ENCODE assay signal across 30 cellular contexts in the genomic region with DNA sequence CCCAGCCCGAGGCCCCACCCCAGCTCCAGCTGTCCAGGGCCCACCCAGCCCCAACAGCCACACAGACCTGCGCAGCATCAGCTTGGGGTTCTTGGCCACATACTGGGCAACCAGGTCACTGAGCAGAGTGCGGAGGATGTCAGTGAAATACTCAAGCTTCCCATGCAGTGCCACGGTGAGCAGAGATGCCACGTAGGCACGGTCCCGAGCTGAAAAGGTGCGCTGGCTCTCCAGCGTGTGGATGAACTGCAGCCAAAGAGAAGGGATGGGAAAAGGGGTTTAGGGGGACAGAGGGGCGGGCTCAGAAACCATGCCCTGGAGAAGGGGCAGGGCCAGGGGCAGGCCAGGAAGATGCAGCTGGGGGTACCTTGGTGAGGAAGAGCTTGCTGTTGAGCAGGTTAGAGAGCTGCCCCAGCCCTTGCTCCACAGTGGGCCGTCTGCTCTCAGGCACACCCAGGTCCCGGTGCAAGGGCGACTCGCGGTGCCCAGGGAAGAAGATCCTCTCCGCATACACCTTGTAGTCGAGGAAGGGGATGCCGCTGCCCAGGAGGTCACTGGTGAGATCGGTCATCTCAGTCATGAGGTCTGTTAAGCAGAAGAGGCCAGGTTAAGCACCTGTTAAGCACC. TPM values are rescaled to one million over a fixed set of nuclear protein-coding genes. Genes with fewer than 3 reads are reported as not detected.
A peak's percentile ranks its signal among the peaks of the same experiment; 100 is the strongest.
DNase-seq lines count a peak whose midpoint lies in the region; ATAC-seq, FAIRE-seq and TF ChIP-seq lines count a peak whose summit lies in the region.
"Had no signal": no experiment of that assay in that cellular context is flagged by ENCODE, and none has a peak within 500 bp of the region (broad histone marks: within the 10 kb centered on the region; RNA-seq: fewer than 3 reads in every experiment).

No MANE protein-coding gene starts in this region.

- ATAC-seq in right lobe of liver: no peak
- ATAC-seq in thoracic aorta (ENCODE audit: insufficient number of reproducible peaks, low FRiP score, low read depth): no peak
- ATAC-seq in GM21367 (IDR thresholded peaks at IDR 0.05; ENCODE audit: unreplicated experiment): no peak
- ATAC-seq: activated naive CD4-positive, alpha-beta T cell treated with anti-CD3 and anti-CD28 coated beads, Interleukin-2, amount 50 U/mL, for 72 hours; gastrocnemius medialis; stimulated activated naive CD8-positive, alpha-beta T cell treated with anti-CD3 and anti-CD28 coated beads, Interleukin-15, Interleukin-2, amounts not matched to agents 100 U/mL and 50 U/mL, for 24 hours had no signal

- H3K9me1 ChIP-seq in endothelial cell of umbilical vein (replicated peaks; ENCODE audit: control insufficient read depth, extremely low read depth, insufficient read depth, low read length): no peaks in the 10 kb centered on the region

- no peak overlapping the region for H3K9ac ChIP-seq in endothelial cell of umbilical vein (replicated peaks; ENCODE audit: extremely low read depth, insufficient read depth, low read length)
- H3K9ac ChIP-seq: GM23248 had no signal

- CTCF ChIA-PET in activated naive CD4-positive, alpha-beta T cell treated with anti-CD3 and anti-CD28 coated beads, Interleukin-2, amount 10 ng/mL, durations not matched to agents 7 days and 5 days (lab: Charles Lee): interaction anchor here (1.3 to 1.4 kb wide), 2 partner anchors 24 to 25 kb away, joined by 3 to 9 read pairs; no protein-coding TSS in a partner anchor
- CTCF ChIA-PET in endothelial cell of umbilical vein (lab: Charles Lee): interaction anchor here (1.4 to 4.3 kb wide), 3 partner anchors 12 to 24 kb away, joined by 8 to 13 read pairs (median 12); no protein-coding TSS in a partner anchor

- peaks cover 3% of the 10 kb centered on the region for H3K27me3 Mint-ChIP-seq in activated naive CD4-positive, alpha-beta T cell treated with anti-CD3 and anti-CD28 coated beads, Interleukin-2, amount 10 ng/mL, durations not matched to agents 7 days and 5 days

- H3K4me3 Mint-ChIP-seq in activated naive CD4-positive, alpha-beta T cell treated with anti-CD3 and anti-CD28 coated beads, Interleukin-2, amount 10 ng/mL, durations not matched to agents 7 days and 5 days: no peak overlapping the region
- H3K4me3 Mint-ChIP-seq: nephron had no signal

- H2AFZ ChIP-seq in endothelial cell of umbilical vein (ENCODE audit: low read depth, low read length): no peak overlapping the region
- H2AFZ ChIP-seq: GM23248 had no signal

- no peaks in the 10 kb centered on the region for H3K79me2 ChIP-seq in endothelial cell of umbilical vein (ENCODE audit: control insufficient read depth, insufficient read depth, low read length)

- H3K4me2 ChIP-seq in endothelial cell of umbilical vein (ENCODE audit: insufficient read depth, low read length): no peak overlapping the region

- H3K36me3 Mint-ChIP-seq in activated naive CD4-positive, alpha-beta T cell treated with anti-CD3 and anti-CD28 coated beads, Interleukin-2, amount 10 ng/mL, durations not matched to agents 7 days and 5 days: no peaks in the 10 kb centered on the region
- H3K36me3 Mint-ChIP-seq: activated naive CD4-positive, alpha-beta T cell treated with anti-CD3 and anti-CD28 coated beads, Interleukin-2, amount 50 U/mL, for 72 hours had no signal

- dilution Hi-C loops in endothelial cell of umbilical vein (cut with MboI; ENCODE audit: extremely low pct_ligation_motif_present, low sequenced_read_pairs): no loop called here

- H3K4me1 ChIP-seq in endothelial cell of umbilical vein (ENCODE audit: control insufficient read depth, extremely low read depth, insufficient read depth, low read length): no peaks in the 10 kb centered on the region
- H3K4me1 ChIP-seq in right lobe of liver: no peaks in the 10 kb centered on the region
- H3K4me1 ChIP-seq in thoracic aorta (ENCODE audit: control insufficient read depth in 1 of 2, low read depth in 2 of 2): peaks cover 0 to 33% of the 10 kb centered on the region in 2 donors
- H3K4me1 ChIP-seq: gastrocnemius medialis, upper lobe of left lung had no signal

- 83% methylated on average over 6 of the region's 19 CpGs for WGBS in right lobe of liver (ENCODE audit: insufficient coverage, low coverage, low lambda C conversion rate, missing lambda C conversion rate)

- no peak overlapping the region for H3K27ac ChIP-seq in endothelial cell of umbilical vein (ENCODE audit: insufficient read depth, low read depth, low read length)
- H3K27ac ChIP-seq in right lobe of liver: no peak overlapping the region
- H3K27ac ChIP-seq in thoracic aorta: peak overlapping the region; percentile 69 to 73
- H3K27ac ChIP-seq: gastrocnemius medialis, GM23248, upper lobe of left lung had no signal

- H3K36me3 ChIP-seq in endothelial cell of umbilical vein (ENCODE audit: control insufficient read depth in 2 of 2, extremely low read depth in 1 of 2, insufficient read depth in 2 of 2, low read length in 2 of 2) (peaks cover 0 to 36% of the 10 kb centered on the region in 2 experiments), right lobe of liver (peaks cover 0 to 99% (median 41%) of the 10 kb centered on the region in 4 donors), thoracic aorta (peaks cover 85% of the 10 kb centered on the region)
- H3K36me3 ChIP-seq: gastrocnemius medialis had no signal

- intact Hi-C loops in endothelial cell of umbilical vein (cut with micrococcal nuclease) (no loop called here), right lobe of liver (cut with DNase I) (no loop called here)

- no peaks in the 10 kb centered on the region for H3K9me3 Mint-ChIP-seq in activated naive CD4-positive, alpha-beta T cell treated with anti-CD3 and anti-CD28 coated beads, Interleukin-2, amount 10 ng/mL, durations not matched to agents 7 days and 5 days
- H3K9me3 Mint-ChIP-seq: activated naive CD4-positive, alpha-beta T cell treated with anti-CD3 and anti-CD28 coated beads, Interleukin-2, amount 50 U/mL, for 72 hours; nephron had no signal

- H3K4me3 ChIP-seq in endothelial cell of umbilical vein (replicated peaks in 1 of 3; ENCODE audit: insufficient read depth in 1 of 3, low read depth in 1 of 3, low read length in 3 of 3) (no peak overlapping the region), right lobe of liver (no peak overlapping the region), thoracic aorta (no peak overlapping the region)
- H3K4me3 ChIP-seq: gastrocnemius medialis, GM23248, upper lobe of left lung had no signal

- H3K9me3 ChIP-seq in endothelial cell of umbilical vein (replicated peaks; ENCODE audit: control insufficient read depth, insufficient read depth, low read length): no peaks in the 10 kb centered on the region
- H3K9me3 ChIP-seq in right lobe of liver: no peaks in the 10 kb centered on the region
- H3K9me3 ChIP-seq in thoracic aorta: no peaks in the 10 kb centered on the region
- H3K9me3 ChIP-seq: gastrocnemius medialis, upper lobe of left lung had no signal

- H3K4me1 Mint-ChIP-seq in activated naive CD4-positive, alpha-beta T cell treated with anti-CD3 and anti-CD28 coated beads, Interleukin-2, amount 10 ng/mL, durations not matched to agents 7 days and 5 days: no peaks in the 10 kb centered on the region
- H3K4me1 Mint-ChIP-seq: nephron had no signal

- no peak overlapping the region for H3K27ac Mint-ChIP-seq in activated naive CD4-positive, alpha-beta T cell treated with anti-CD3 and anti-CD28 coated beads, Interleukin-2, amount 10 ng/mL, durations not matched to agents 7 days and 5 days
- H3K27ac Mint-ChIP-seq: nephron had no signal

- FAIRE-seq in endothelial cell of umbilical vein (lab: Jason Lieb, UNC): no peak
- FAIRE-seq: astrocyte, GM12892, small intestine, TTC549 had no signal

- POLR2A ChIA-PET in endothelial cell of umbilical vein (lab: Charles Lee): no interaction called here

- TF ChIP-seq POLR2A in endothelial cell of umbilical vein (IDR thresholded peaks at IDR 0.05; ENCODE audit: low read depth, low read length) (no peak), right lobe of liver (IDR thresholded peaks at IDR 0.05) (no peak)

- TF ChIP-seq CTCF in endothelial cell of umbilical vein (IDR thresholded peaks at IDR 0.05; ENCODE audit: extremely low read depth in 1 of 2, insufficient read depth in 1 of 2, low read depth in 1 of 2, low read length in 2 of 2) (no peak), right lobe of liver (IDR thresholded peaks at IDR 0.05) (no peak), thoracic aorta (IDR thresholded peaks at IDR 0.05) (no peak)

- H4K20me1 ChIP-seq in endothelial cell of umbilical vein (replicated peaks; ENCODE audit: control insufficient read depth, extremely low read depth, insufficient read depth, low read length): no peaks in the 10 kb centered on the region

- TSS peak; percentile 17 for BruUV-seq in endothelial cell of umbilical vein (replicated peaks; lab: Mats Ljungman, UMichigan)

- DNase-seq in activated naive CD4-positive, alpha-beta T cell treated with anti-CD3 and anti-CD28 coated beads, Interleukin-2, amount 10 ng/mL, durations not matched to agents 7 days and 5 days: peak; percentile 17
- no peak for DNase-seq in activated naive CD4-positive, alpha-beta T cell treated with anti-CD3 and anti-CD28 coated beads, Interleukin-2, amount 50 U/mL, for 16 hours
- DNase-seq in endothelial cell of umbilical vein (ENCODE audit: low read depth, low spot score): no peak
- DNase-seq in right lobe of liver: peak in 2 of 3 donors; percentile 42 to 46
- no peak for DNase-seq in thoracic aorta (ENCODE audit: low spot score)
- no peak for DNase-seq in activated CD4-positive, CD25-positive, alpha-beta regulatory T cell (lab: John Stamatoyannopoulos, UW)
- DNase-seq in NK-92 treated with Interleukin-12 subunit alpha and Interleukin-12 subunit beta, amount 100 ng/mL, for 24 hours (lab: John Stamatoyannopoulos, UW): no peak
- DNase-seq: activated T-cell treated with anti-CD3 and anti-CD28 coated beads, Interleukin-2, amount 50 U/mL, for 48 hours; AML-193; cerebellar nuclear complex; DMS79 treated with DMSO at 0.1 percent for 48 hours; erythroblast; GM23248; KG1; NCI-H146; NCI-H526; small intestine; stimulated activated CD4-positive, alpha-beta T cell treated with anti-CD3 and anti-CD28 coated beads, Interleukin-4, amount 100 ng/mL, for 1 hour; stimulated activated naive CD8-positive, alpha-beta T cell treated with anti-CD3 and anti-CD28 coated beads, Interleukin-15, Interleukin-2, amounts not matched to agents 100 U/mL and 50 U/mL, for 24 hours; SW 1271 had no signal

- H3K27me3 ChIP-seq in endothelial cell of umbilical vein (ENCODE audit: control insufficient read depth in 2 of 2, insufficient read depth in 2 of 2, low read length in 2 of 2): no peaks in the 10 kb centered on the region
- H3K27me3 ChIP-seq in right lobe of liver: no peaks in the 10 kb centered on the region
- H3K27me3 ChIP-seq in thoracic aorta (replicated peaks; ENCODE audit: insufficient read depth): no peaks in the 10 kb centered on the region
- H3K27me3 ChIP-seq: gastrocnemius medialis, upper lobe of left lung had no signal

RNA-seq across cellular contexts. Expression of gene PLXNB1, which starts 17.4 kb away (rescaled TPM):
- total RNA-seq in endothelial cell of umbilical vein (43.0 and 43.1 TPM in 2 replicates), right lobe of liver (100 to 1,000 TPM in 2 of 6 experiments, 10 to 100 TPM in 4; 65.9 to 132 (median 86.5) TPM), thoracic aorta (100 to 1,000 TPM; 177 to 210 TPM)
- 45.2 and 47.5 TPM in 2 replicates for polyA plus RNA-seq in endothelial cell of umbilical vein
- polyA plus RNA-seq in endothelial cell of umbilical vein (2011; cell fraction: cytosol; rRNA removed): 18.3 and 23.0 TPM in 2 replicates
- polyA plus RNA-seq in endothelial cell of umbilical vein (2011; cell fraction: nucleus; rRNA removed): 262 and 302 TPM in 2 replicates
- polyA plus RNA-seq in endothelial cell of umbilical vein (2012): 25.8 and 32.9 TPM in 2 replicates
- polyA minus RNA-seq in endothelial cell of umbilical vein: 52.5 and 60.1 TPM in 2 replicates
- polyA minus RNA-seq in endothelial cell of umbilical vein (2011; cell fraction: cytosol; rRNA and poly(A)+ RNA removed): 27.2 TPM
- 66.9 and 99.7 TPM in 2 replicates for polyA minus RNA-seq in endothelial cell of umbilical vein (2011; cell fraction: nucleus; rRNA and poly(A)+ RNA removed)

RNA-seq across cellular contexts. Expression of gene CCDC51, which starts 27.4 kb away (rescaled TPM):
- 9.8 and 11.2 TPM in 2 replicates for total RNA-seq in endothelial cell of umbilical vein
- 10.1 and 11.3 TPM in 2 replicates for polyA plus RNA-seq in endothelial cell of umbilical vein
- 12.5 TPM in 2 replicates for polyA plus RNA-seq in endothelial cell of umbilical vein (2011; cell fraction: cytosol; rRNA removed)
- polyA plus RNA-seq in endothelial cell of umbilical vein (2011; cell fraction: nucleus; rRNA removed): 5.2 and 5.5 TPM in 2 replicates
- 8.8 and 11.8 TPM in 2 replicates for polyA plus RNA-seq in endothelial cell of umbilical vein (2012)
- polyA minus RNA-seq in endothelial cell of umbilical vein: 6.5 and 7.6 TPM in 2 replicates
- 8.0 TPM for polyA minus RNA-seq in endothelial cell of umbilical vein (2011; cell fraction: cytosol; rRNA and poly(A)+ RNA removed)
- 0.48 and 1.7 TPM in 2 replicates for polyA minus RNA-seq in endothelial cell of umbilical vein (2011; cell fraction: nucleus; rRNA and poly(A)+ RNA removed)
- 10 to 100 TPM in 2 of 6 experiments, 1 to 10 TPM in 4; 5.9 to 16.0 (median 8.1) TPM for total RNA-seq in right lobe of liver
- total RNA-seq in thoracic aorta: 10 to 100 TPM in 1 of 2 donors, 1 to 10 TPM in 1; 5.9 to 15.2 TPM

RNA-seq across cellular contexts. Expression of gene TMA7, which starts 27.6 kb away (rescaled TPM):
- total RNA-seq in endothelial cell of umbilical vein: 306 and 332 TPM in 2 replicates
- polyA plus RNA-seq in endothelial cell of umbilical vein: 73.0 and 137 TPM in 2 replicates
- 341 and 475 TPM in 2 replicates for polyA plus RNA-seq in endothelial cell of umbilical vein (2011; cell fraction: cytosol; rRNA removed)
- 95.0 and 136 TPM in 2 replicates for polyA plus RNA-seq in endothelial cell of umbilical vein (2011; cell fraction: nucleus; rRNA removed)
- polyA plus RNA-seq in endothelial cell of umbilical vein (2012): 427 and 444 TPM in 2 replicates
- polyA minus RNA-seq in endothelial cell of umbilical vein: 14.0 and 15.7 TPM in 2 replicates
- polyA minus RNA-seq in endothelial cell of umbilical vein (2011; cell fraction: cytosol; rRNA and poly(A)+ RNA removed): 37.3 TPM
- 14.8 and 17.1 TPM in 2 replicates for polyA minus RNA-seq in endothelial cell of umbilical vein (2011; cell fraction: nucleus; rRNA and poly(A)+ RNA removed)
- total RNA-seq in right lobe of liver: 100 to 1,000 TPM in 2 of 6 experiments, 10 to 100 TPM in 4; 64.8 to 182 (median 80.1) TPM
- 100 to 1,000 TPM; 112 to 164 TPM for total RNA-seq in thoracic aorta

RNA-seq across cellular contexts. Expression of gene ATRIP, which starts 34.0 kb away (rescaled TPM):
- total RNA-seq in endothelial cell of umbilical vein: 12.6 and 14.7 TPM in 2 replicates
- 10.6 and 13.0 TPM in 2 replicates for polyA plus RNA-seq in endothelial cell of umbilical vein
- polyA plus RNA-seq in endothelial cell of umbilical vein (2011; cell fraction: cytosol; rRNA removed): 10.1 and 10.5 TPM in 2 replicates
- 20.9 and 22.8 TPM in 2 replicates for polyA plus RNA-seq in endothelial cell of umbilical vein (2011; cell fraction: nucleus; rRNA removed)
- polyA plus RNA-seq in endothelial cell of umbilical vein (2012): 8.6 and 8.9 TPM in 2 replicates
- polyA minus RNA-seq in endothelial cell of umbilical vein: 11.8 and 11.9 TPM in 2 replicates
- polyA minus RNA-seq in endothelial cell of umbilical vein (2011; cell fraction: cytosol; rRNA and poly(A)+ RNA removed): 15.4 TPM
- 7.6 and 11.9 TPM in 2 replicates for polyA minus RNA-seq in endothelial cell of umbilical vein (2011; cell fraction: nucleus; rRNA and poly(A)+ RNA removed)
- total RNA-seq in right lobe of liver: 1 to 10 TPM; 2.4 to 4.5 (median 3.2) TPM
- 1 to 10 TPM; 4.0 to 8.3 TPM for total RNA-seq in thoracic aorta

RNA-seq across cellular contexts. Expression of gene FBXW12, which starts 40.5 kb away (rescaled TPM):
- total RNA-seq in endothelial cell of umbilical vein (not detected in 2 replicates), right lobe of liver (not detected), thoracic aorta (not detected)
- not detected in 2 replicates for polyA plus RNA-seq in endothelial cell of umbilical vein
- not detected in 2 replicates for polyA plus RNA-seq in endothelial cell of umbilical vein (2011; cell fraction: cytosol; rRNA removed)
- 0.13 and 0.32 TPM in 2 replicates for polyA plus RNA-seq in endothelial cell of umbilical vein (2011; cell fraction: nucleus; rRNA removed)
- polyA plus RNA-seq in endothelial cell of umbilical vein (2012): not detected in 2 replicates
- not detected in 2 replicates for polyA minus RNA-seq in endothelial cell of umbilical vein
- polyA minus RNA-seq in endothelial cell of umbilical vein (2011; cell fraction: cytosol; rRNA and poly(A)+ RNA removed): not detected
- polyA minus RNA-seq in endothelial cell of umbilical vein (2011; cell fraction: nucleus; rRNA and poly(A)+ RNA removed): not detected in 2 replicates
- total RNA-seq: A172; activated naive CD4-positive, alpha-beta T cell treated with anti-CD3 and anti-CD28 coated beads, Interleukin-2, amount 50 U/mL, for 72 hours; astrocyte; gastrocnemius medialis; GM23248; HT-29; upper lobe of left lung had no signal
- polyA plus RNA-seq: GM23248, small intestine had no signal

Comparison
In these comparisons a context has a peak if more than half of its experiments do, and no peak if none do; other contexts are left out.
1. DNase-seq: peak in activated naive CD4-positive, alpha-beta T cell treated with anti-CD3 and anti-CD28 coated beads, Interleukin-2, amount 10 ng/mL, durations not matched to agents 7 days and 5 days (single experiment) and right lobe of liver (2 of 3); none in activated naive CD4-positive, alpha-beta T cell treated with anti-CD3 and anti-CD28 coated beads, Interleukin-2, amount 50 U/mL, for 16 hours (single experiment), endothelial cell of umbilical vein (single experiment), thoracic aorta (single experiment), activated CD4-positive, CD25-positive, alpha-beta regulatory T cell (0 of 4) and NK-92 treated with Interleukin-12 subunit alpha and Interleukin-12 subunit beta, amount 100 ng/mL, for 24 hours (single experiment).
2. H3K27ac ChIP-seq: peak in thoracic aorta (2 of 2); none in endothelial cell of umbilical vein (single experiment) and right lobe of liver (0 of 3).